ENCODE assay signal across 1 cellular context in the genomic region with DNA sequence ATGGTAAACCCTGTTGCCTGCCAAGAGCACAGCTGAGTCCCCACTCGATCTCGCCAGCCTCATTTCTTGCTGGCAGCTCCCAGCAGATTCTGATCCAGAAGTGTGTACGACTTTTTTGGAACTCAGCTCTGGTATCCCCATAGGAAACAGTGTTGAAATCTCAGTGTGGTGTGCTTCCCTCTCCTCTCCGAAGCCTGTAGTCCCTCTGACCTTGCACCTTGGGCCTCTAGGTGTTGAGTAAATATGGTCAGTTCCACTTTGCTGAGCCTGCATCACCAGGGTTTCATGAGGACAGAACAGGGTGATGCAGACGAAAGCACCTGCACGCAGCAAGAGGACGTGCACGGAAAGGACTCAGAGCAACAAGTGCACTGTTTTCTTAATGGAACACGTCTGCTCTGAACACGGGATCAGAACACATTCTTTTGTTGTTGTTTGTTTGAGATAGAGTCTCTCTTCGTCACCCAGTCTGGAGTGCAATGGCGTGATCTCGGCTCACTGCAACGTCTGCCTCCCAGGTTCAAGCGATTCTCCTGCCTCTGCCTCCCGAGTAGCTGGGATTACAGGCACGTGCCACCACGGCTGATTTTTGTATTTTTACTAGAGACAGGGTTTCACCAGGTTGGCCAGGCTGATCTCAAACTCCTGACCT.
A peak's percentile ranks its signal among the peaks of the same experiment; 100 is the strongest.
TF ChIP-seq lines count a peak whose summit lies in the region.

No MANE protein-coding gene starts in this region.

TF ChIP-seq in HepG2, 621 proteins besides CTCF, POLR2A, EP300 and RAD21 (continued from another document and continues in another):
- TF ChIP-seq, protein P1, sequence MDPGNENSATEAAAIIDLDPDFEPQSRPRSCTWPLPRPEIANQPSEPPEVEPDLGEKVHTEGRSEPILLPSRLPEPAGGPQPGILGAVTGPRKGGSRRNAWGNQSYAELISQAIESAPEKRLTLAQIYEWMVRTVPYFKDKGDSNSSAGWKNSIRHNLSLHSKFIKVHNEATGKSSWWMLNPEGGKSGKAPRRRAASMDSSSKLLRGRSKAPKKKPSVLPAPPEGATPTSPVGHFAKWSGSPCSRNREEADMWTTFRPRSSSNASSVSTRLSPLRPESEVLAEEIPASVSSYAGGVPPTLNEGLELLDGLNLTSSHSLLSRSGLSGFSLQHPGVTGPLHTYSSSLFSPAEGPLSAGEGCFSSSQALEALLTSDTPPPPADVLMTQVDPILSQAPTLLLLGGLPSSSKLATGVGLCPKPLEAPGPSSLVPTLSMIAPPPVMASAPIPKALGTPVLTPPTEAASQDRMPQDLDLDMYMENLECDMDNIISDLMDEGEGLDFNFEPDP (CRISPR knock-in tag; conservative IDR thresholded peaks at IDR 0.05) = no peak
- TF ChIP-seq ZNF614 (CRISPR knock-in tag; IDR thresholded peaks at IDR 0.05; ENCODE audit: borderline replicate concordance) (peak; percentile 83; the same call in 1 of the 2 replicates), ZNF790 (CRISPR knock-in tag; IDR thresholded peaks at IDR 0.05; ENCODE audit: borderline replicate concordance) (no peak), ZFX (CRISPR knock-in tag; IDR thresholded peaks at IDR 0.05; ENCODE audit: low read depth) (peak; percentile 76), ZNF460 (CRISPR knock-in tag; IDR thresholded peaks at IDR 0.05; ENCODE audit: borderline replicate concordance) (peak; percentile 90), SKI (IDR thresholded peaks at IDR 0.05; ENCODE audit: partially characterized antibody) (peak; percentile 97), TOE1 (CRISPR knock-in tag; IDR thresholded peaks at IDR 0.05) (no peak), MYC (CRISPR knock-in tag; IDR thresholded peaks at IDR 0.05; ENCODE audit: borderline replicate concordance) (peak; percentile 86), ZNF331 (CRISPR knock-in tag; IDR thresholded peaks at IDR 0.05) (peak; percentile 96), SP140L (CRISPR knock-in tag; IDR thresholded peaks at IDR 0.05; ENCODE audit: borderline replicate concordance) (no peak), ATRX (CRISPR knock-in tag; IDR thresholded peaks at IDR 0.05; ENCODE audit: borderline replicate concordance) (no peak), ELF3 (CRISPR knock-in tag; IDR thresholded peaks at IDR 0.05) (peak; percentile 84; the same call in 1 of the 2 replicates), ADNP (CRISPR knock-in tag; IDR thresholded peaks at IDR 0.05) (peak; percentile 49; the same call in 1 of the 2 replicates), RFX3 (CRISPR knock-in tag; IDR thresholded peaks at IDR 0.05) (0 out of 2 replicates have a peak, but pooled peaks have one; percentile 15), ZBTB7B (CRISPR knock-in tag; IDR thresholded peaks at IDR 0.05) (peak; percentile 83), ZNF501 (CRISPR knock-in tag; IDR thresholded peaks at IDR 0.05) (peak; percentile 82), NR2F2 (IDR thresholded peaks at IDR 0.05; ENCODE audit: borderline replicate concordance, low read depth) (peak; percentile 88), ZNF12 (CRISPR knock-in tag; IDR thresholded peaks at IDR 0.05) (no peak), ZNF235 (CRISPR knock-in tag; IDR thresholded peaks at IDR 0.05; ENCODE audit: borderline replicate concordance) (peak; percentile 63; the same call in 1 of the 2 replicates), SUZ12 (IDR thresholded peaks at IDR 0.05; ENCODE audit: low read depth, low read length) (no peak), ZNF746 (CRISPR knock-in tag; IDR thresholded peaks at IDR 0.05) (peak; percentile 88), NFYB (CRISPR knock-in tag; IDR thresholded peaks at IDR 0.05) (no peak), ZBTB7A (CRISPR knock-in tag; IDR thresholded peaks at IDR 0.05) (no peak), U2AF2 (IDR thresholded peaks at IDR 0.05; ENCODE audit: low read depth, low read length) (no peak), ZNF839 (CRISPR knock-in tag; IDR thresholded peaks at IDR 0.05; ENCODE audit: borderline replicate concordance) (no peak), ZNF83 (CRISPR knock-in tag; IDR thresholded peaks at IDR 0.05; ENCODE audit: borderline replicate concordance) (peak; percentile 62; the same call in 1 of the 2 replicates), ZNF34 (CRISPR knock-in tag; IDR thresholded peaks at IDR 0.05; ENCODE audit: borderline replicate concordance) (no peak), ZNF788 (CRISPR knock-in tag; IDR thresholded peaks at IDR 0.05; ENCODE audit: borderline replicate concordance) (peak; percentile 96; the same call in 1 of the 2 replicates), SOX5 (CRISPR knock-in tag; IDR thresholded peaks at IDR 0.05; ENCODE audit: borderline replicate concordance) (peak; percentile 97), XBP1 (CRISPR knock-in tag; IDR thresholded peaks at IDR 0.05) (peak; percentile 38; the same call in 1 of the 2 replicates), ZNF556 (CRISPR knock-in tag; IDR thresholded peaks at IDR 0.05; ENCODE audit: borderline replicate concordance) (peak; percentile 87), ZNF20 (CRISPR knock-in tag; IDR thresholded peaks at IDR 0.05) (no peak), TBX2 (CRISPR knock-in tag; IDR thresholded peaks at IDR 0.05; ENCODE audit: borderline replicate concordance) (peak; percentile 99), SALL1 (CRISPR knock-in tag; IDR thresholded peaks at IDR 0.05) (peak; percentile 98), ARNTL (CRISPR knock-in tag; IDR thresholded peaks at IDR 0.05) (peak; percentile 95), MXD4 (CRISPR knock-in tag; IDR thresholded peaks at IDR 0.05) (peak; percentile 74; the same call in 1 of the 2 replicates), ZNF180 (CRISPR knock-in tag; IDR thresholded peaks at IDR 0.05; ENCODE audit: borderline replicate concordance, low read depth) (no peak), HNF4A (CRISPR knock-in tag; IDR thresholded peaks at IDR 0.05) (peak; percentile 99), SRF (IDR thresholded peaks at IDR 0.05; ENCODE audit: low read depth, low read length) (no peak)
- TF ChIP-seq, protein P2, sequence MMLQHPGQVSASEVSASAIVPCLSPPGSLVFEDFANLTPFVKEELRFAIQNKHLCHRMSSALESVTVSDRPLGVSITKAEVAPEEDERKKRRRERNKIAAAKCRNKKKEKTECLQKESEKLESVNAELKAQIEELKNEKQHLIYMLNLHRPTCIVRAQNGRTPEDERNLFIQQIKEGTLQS (CRISPR knock-in tag; IDR thresholded peaks at IDR 0.05) = no peak; the same call in none of the 2 replicates
- TF ChIP-seq, protein P3, sequence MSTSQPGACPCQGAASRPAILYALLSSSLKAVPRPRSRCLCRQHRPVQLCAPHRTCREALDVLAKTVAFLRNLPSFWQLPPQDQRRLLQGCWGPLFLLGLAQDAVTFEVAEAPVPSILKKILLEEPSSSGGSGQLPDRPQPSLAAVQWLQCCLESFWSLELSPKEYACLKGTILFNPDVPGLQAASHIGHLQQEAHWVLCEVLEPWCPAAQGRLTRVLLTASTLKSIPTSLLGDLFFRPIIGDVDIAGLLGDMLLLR (CRISPR knock-in tag; IDR thresholded peaks at IDR 0.05) = peak; percentile 61
- TF ChIP-seq, protein P4, sequence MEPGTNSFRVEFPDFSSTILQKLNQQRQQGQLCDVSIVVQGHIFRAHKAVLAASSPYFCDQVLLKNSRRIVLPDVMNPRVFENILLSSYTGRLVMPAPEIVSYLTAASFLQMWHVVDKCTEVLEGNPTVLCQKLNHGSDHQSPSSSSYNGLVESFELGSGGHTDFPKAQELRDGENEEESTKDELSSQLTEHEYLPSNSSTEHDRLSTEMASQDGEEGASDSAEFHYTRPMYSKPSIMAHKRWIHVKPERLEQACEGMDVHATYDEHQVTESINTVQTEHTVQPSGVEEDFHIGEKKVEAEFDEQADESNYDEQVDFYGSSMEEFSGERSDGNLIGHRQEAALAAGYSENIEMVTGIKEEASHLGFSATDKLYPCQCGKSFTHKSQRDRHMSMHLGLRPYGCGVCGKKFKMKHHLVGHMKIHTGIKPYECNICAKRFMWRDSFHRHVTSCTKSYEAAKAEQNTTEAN (CRISPR knock-in tag; conservative IDR thresholded peaks at IDR 0.05) = peak; percentile 97
- TF ChIP-seq, protein P5, sequence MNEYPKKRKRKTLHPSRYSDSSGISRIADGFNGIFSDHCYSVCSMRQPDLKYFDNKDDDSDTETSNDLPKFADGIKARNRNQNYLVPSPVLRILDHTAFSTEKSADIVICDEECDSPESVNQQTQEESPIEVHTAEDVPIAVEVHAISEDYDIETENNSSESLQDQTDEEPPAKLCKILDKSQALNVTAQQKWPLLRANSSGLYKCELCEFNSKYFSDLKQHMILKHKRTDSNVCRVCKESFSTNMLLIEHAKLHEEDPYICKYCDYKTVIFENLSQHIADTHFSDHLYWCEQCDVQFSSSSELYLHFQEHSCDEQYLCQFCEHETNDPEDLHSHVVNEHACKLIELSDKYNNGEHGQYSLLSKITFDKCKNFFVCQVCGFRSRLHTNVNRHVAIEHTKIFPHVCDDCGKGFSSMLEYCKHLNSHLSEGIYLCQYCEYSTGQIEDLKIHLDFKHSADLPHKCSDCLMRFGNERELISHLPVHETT (CRISPR knock-in tag; conservative IDR thresholded peaks at IDR 0.05) = 0 out of 2 replicates have a peak, but pooled peaks have one; percentile 38
- TF ChIP-seq, protein P6, sequence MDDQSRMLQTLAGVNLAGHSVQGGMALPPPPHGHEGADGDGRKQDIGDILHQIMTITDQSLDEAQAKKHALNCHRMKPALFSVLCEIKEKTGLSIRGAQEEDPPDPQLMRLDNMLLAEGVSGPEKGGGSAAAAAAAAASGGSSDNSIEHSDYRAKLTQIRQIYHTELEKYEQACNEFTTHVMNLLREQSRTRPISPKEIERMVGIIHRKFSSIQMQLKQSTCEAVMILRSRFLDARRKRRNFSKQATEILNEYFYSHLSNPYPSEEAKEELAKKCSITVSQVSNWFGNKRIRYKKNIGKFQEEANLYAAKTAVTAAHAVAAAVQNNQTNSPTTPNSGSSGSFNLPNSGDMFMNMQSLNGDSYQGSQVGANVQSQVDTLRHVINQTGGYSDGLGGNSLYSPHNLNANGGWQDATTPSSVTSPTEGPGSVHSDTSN (CRISPR knock-in tag; IDR thresholded peaks at IDR 0.05; ENCODE audit: borderline replicate concordance) = no peak
- TF ChIP-seq, protein P7, sequence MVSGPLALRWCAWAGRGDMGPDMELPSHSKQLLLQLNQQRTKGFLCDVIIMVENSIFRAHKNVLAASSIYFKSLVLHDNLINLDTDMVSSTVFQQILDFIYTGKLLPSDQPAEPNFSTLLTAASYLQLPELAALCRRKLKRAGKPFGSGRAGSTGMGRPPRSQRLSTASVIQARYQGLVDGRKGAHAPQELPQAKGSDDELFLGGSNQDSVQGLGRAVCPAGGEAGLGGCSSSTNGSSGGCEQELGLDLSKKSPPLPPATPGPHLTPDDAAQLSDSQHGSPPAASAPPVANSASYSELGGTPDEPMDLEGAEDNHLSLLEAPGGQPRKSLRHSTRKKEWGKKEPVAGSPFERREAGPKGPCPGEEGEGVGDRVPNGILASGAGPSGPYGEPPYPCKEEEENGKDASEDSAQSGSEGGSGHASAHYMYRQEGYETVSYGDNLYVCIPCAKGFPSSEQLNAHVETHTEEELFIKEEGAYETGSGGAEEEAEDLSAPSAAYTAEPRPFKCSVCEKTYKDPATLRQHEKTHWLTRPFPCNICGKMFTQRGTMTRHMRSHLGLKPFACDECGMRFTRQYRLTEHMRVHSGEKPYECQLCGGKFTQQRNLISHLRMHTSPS (CRISPR knock-in tag; IDR thresholded peaks at IDR 0.05; ENCODE audit: low read depth) = peak; percentile 35; the same call in 1 of the 2 replicates
- TF ChIP-seq, protein P8, sequence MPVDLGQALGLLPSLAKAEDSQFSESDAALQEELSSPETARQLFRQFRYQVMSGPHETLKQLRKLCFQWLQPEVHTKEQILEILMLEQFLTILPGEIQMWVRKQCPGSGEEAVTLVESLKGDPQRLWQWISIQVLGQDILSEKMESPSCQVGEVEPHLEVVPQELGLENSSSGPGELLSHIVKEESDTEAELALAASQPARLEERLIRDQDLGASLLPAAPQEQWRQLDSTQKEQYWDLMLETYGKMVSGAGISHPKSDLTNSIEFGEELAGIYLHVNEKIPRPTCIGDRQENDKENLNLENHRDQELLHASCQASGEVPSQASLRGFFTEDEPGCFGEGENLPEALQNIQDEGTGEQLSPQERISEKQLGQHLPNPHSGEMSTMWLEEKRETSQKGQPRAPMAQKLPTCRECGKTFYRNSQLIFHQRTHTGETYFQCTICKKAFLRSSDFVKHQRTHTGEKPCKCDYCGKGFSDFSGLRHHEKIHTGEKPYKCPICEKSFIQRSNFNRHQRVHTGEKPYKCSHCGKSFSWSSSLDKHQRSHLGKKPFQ (CRISPR knock-in tag; IDR thresholded peaks at IDR 0.05; ENCODE audit: insufficient replicate concordance) = peak; percentile 98
- TF ChIP-seq, protein P9, sequence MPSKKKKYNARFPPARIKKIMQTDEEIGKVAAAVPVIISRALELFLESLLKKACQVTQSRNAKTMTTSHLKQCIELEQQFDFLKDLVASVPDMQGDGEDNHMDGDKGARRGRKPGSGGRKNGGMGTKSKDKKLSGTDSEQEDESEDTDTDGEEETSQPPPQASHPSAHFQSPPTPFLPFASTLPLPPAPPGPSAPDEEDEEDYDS (CRISPR knock-in tag; IDR thresholded peaks at IDR 0.05) = peak; percentile 77
- TF ChIP-seq, protein P10, sequence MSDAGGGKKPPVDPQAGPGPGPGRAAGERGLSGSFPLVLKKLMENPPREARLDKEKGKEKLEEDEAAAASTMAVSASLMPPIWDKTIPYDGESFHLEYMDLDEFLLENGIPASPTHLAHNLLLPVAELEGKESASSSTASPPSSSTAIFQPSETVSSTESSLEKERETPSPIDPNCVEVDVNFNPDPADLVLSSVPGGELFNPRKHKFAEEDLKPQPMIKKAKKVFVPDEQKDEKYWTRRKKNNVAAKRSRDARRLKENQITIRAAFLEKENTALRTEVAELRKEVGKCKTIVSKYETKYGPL (CRISPR knock-in tag; IDR thresholded peaks at IDR 0.05) = no peak
- TF ChIP-seq, protein P11, sequence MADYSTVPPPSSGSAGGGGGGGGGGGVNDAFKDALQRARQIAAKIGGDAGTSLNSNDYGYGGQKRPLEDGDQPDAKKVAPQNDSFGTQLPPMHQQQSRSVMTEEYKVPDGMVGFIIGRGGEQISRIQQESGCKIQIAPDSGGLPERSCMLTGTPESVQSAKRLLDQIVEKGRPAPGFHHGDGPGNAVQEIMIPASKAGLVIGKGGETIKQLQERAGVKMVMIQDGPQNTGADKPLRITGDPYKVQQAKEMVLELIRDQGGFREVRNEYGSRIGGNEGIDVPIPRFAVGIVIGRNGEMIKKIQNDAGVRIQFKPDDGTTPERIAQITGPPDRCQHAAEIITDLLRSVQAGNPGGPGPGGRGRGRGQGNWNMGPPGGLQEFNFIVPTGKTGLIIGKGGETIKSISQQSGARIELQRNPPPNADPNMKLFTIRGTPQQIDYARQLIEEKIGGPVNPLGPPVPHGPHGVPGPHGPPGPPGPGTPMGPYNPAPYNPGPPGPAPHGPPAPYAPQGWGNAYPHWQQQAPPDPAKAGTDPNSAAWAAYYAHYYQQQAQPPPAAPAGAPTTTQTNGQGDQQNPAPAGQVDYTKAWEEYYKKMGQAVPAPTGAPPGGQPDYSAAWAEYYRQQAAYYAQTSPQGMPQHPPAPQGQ (CRISPR knock-in tag; IDR thresholded peaks at IDR 0.05; ENCODE audit: borderline replicate concordance) = peak; percentile 51; the same call in 1 of the 2 replicates
- TF ChIP-seq, protein P12, sequence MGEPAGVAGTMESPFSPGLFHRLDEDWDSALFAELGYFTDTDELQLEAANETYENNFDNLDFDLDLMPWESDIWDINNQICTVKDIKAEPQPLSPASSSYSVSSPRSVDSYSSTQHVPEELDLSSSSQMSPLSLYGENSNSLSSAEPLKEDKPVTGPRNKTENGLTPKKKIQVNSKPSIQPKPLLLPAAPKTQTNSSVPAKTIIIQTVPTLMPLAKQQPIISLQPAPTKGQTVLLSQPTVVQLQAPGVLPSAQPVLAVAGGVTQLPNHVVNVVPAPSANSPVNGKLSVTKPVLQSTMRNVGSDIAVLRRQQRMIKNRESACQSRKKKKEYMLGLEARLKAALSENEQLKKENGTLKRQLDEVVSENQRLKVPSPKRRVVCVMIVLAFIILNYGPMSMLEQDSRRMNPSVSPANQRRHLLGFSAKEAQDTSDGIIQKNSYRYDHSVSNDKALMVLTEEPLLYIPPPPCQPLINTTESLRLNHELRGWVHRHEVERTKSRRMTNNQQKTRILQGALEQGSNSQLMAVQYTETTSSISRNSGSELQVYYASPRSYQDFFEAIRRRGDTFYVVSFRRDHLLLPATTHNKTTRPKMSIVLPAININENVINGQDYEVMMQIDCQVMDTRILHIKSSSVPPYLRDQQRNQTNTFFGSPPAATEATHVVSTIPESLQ (CRISPR knock-in tag; conservative IDR thresholded peaks at IDR 0.05) = no peak
